8 cellular contexts compared by ENCODE assay signal in the genomic region with DNA sequence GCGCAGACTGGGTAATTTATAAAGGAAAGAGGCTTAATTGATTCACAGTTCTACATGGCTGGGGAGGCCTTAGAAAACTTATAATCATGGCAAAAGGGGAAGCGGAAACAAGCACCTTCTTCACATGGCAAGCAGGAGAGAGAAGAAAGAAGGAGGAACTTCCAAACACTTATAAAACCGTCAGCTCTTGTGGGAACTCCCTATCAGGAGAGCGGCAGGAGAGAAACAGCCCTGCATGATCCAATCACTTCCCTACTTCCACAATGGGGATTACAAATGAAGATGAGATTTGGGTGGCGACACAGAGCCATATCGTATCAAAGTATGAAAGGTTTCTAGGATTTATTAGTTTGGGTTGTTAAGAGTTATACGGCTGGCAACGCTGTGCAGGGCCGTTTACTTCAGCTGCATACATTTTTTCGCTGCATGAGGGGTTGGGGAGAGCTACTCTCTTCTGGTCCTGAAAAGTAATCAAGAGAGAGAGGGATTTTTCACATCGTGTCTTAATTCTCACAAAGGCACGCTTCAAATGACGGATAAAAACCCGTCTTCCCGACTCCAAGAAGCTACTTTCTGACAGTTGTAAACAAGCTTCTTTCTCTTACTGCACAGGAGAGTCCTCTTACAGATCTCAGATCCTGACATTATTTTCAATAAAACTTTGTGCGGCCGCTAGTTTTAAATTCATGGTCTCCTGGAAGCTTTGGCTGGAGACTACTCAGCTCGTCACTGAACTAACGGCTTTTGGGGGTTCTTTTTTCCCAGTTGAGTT. TPM values are rescaled to one million over a fixed set of nuclear protein-coding genes. Genes with fewer than 3 reads are reported as not detected.
DNase-seq lines count a peak whose midpoint lies in the region; ATAC-seq, FAIRE-seq and TF ChIP-seq lines count a peak whose summit lies in the region.

No MANE protein-coding gene starts in this region.

- peak overlapping the region; percentile 97 for H3K9ac ChIP-seq in astrocyte (ENCODE audit: low read length)

- no peak for TF ChIP-seq POLR2A in NB4 (IDR thresholded peaks at IDR 0.05; ENCODE audit: extremely low read depth, insufficient read length)

- no peaks in the 10 kb centered on the region for H4K20me1 ChIP-seq in astrocyte (ENCODE audit: insufficient read depth, low read length)

- peak overlapping the region; percentile 92 for H3K4me3 Mint-ChIP-seq in activated CD4-positive, alpha-beta T cell treated with anti-CD3 and anti-CD28 coated beads for 36 hours
- peak overlapping the region; percentile 96 for H3K4me3 Mint-ChIP-seq in astrocyte (ENCODE audit: unreplicated experiment)

- no peak overlapping the region; the same call in 1 of the 2 replicates for H3K27ac ChIP-seq in HEK293 (ENCODE audit: extremely low read depth, low read depth, low read length)
- H3K27ac ChIP-seq in astrocyte (ENCODE audit: low read depth, low read length) = peak overlapping the region; percentile 92
- H3K27ac ChIP-seq in iPS DF 6.9 (ENCODE audit: low read length) = no peak overlapping the region

- no peak for FAIRE-seq in astrocyte (lab: Jason Lieb, UNC)

- H2AFZ ChIP-seq in astrocyte (ENCODE audit: low read depth, low read length) = peak overlapping the region; percentile 97

- intact Hi-C loops in activated CD4-positive, alpha-beta T cell treated with anti-CD3 and anti-CD28 coated beads for 36 hours (cut with DNase I, micrococcal nuclease) = loop anchor here (1.0 to 10.0 kb wide), 10 partner anchors 58 to 1789 kb away; partner anchors contain the start of genes CFAP69 (in 2 of the 2), CLDN12 (in 2 of the 2), AKAP9 (in 1 of the 2) and CDK14 (in 1 of the 2)
- intact Hi-C loops in sciatic nerve (cut with DNase I) = no loop called here

- no peaks in the 10 kb centered on the region for H3K9me3 ChIP-seq in HEK293 (ENCODE audit: control insufficient read depth, insufficient read depth, low read depth, low read length)
- H3K9me3 ChIP-seq in astrocyte (ENCODE audit: insufficient read depth, low read depth, low read length) = no peaks in the 10 kb centered on the region
- H3K9me3 ChIP-seq in iPS DF 6.9 (ENCODE audit: control insufficient read depth, insufficient read depth, low read length) = no peaks in the 10 kb centered on the region

- ATAC-seq in activated CD4-positive, alpha-beta T cell treated with anti-CD3 and anti-CD28 coated beads for 36 hours = peak; percentile 19
- ATAC-seq in sciatic nerve = peak; percentile 62

- no CpG with 5 or more reads among the region's 19 CpGs for WGBS in iPS DF 6.9 (ENCODE audit: insufficient coverage, insufficient read length)

- peak overlapping the region; percentile 96 for H3K4me2 ChIP-seq in astrocyte (ENCODE audit: low read length)

- POLR2A ChIA-PET in activated CD4-positive, alpha-beta T cell treated with anti-CD3 and anti-CD28 coated beads for 36 hours (lab: Charles Lee) = no interaction called here
- POLR2A ChIA-PET in HEK293 (lab: Yijun Ruan, JAX) = interaction anchor here (0.7 to 1.8 kb wide), 3 partner anchors 9 to 134 kb away, joined by 3 to 7 read pairs (median 4); partner anchors contain the start of gene STEAP2

- peaks cover 40% of the 10 kb centered on the region for H3K79me2 ChIP-seq in astrocyte (ENCODE audit: insufficient read depth, low read length)

- H3K27me3 Mint-ChIP-seq in activated CD4-positive, alpha-beta T cell treated with anti-CD3 and anti-CD28 coated beads for 36 hours = no peaks in the 10 kb centered on the region
- no peaks in the 10 kb centered on the region for H3K27me3 Mint-ChIP-seq in astrocyte (ENCODE audit: low read depth, unreplicated experiment)

- H3K9me3 Mint-ChIP-seq in activated CD4-positive, alpha-beta T cell treated with anti-CD3 and anti-CD28 coated beads for 36 hours (ENCODE audit: low read depth) = peaks cover 2% of the 10 kb centered on the region
- peaks cover 1% of the 10 kb centered on the region for H3K9me3 Mint-ChIP-seq in astrocyte (ENCODE audit: unreplicated experiment)

- H3K4me1 ChIP-seq in HEK293 (ENCODE audit: control insufficient read depth, insufficient read depth, low read length) (no peaks in the 10 kb centered on the region), astrocyte (ENCODE audit: insufficient read depth, low read length) (no peaks in the 10 kb centered on the region), iPS DF 6.9 (ENCODE audit: control insufficient read depth, insufficient read depth, low read length) (no peaks in the 10 kb centered on the region)

- DNase-seq in activated CD4-positive, alpha-beta T cell treated with anti-CD3 and anti-CD28 coated beads for 36 hours = peak; percentile 17
- no peak for DNase-seq in activated CD4-positive, alpha-beta T cell treated with anti-CD3 and anti-CD28 coated beads for 48 hours
- DNase-seq in NB4 (ENCODE audit: low read depth) (peak; percentile 54), astrocyte (ENCODE audit: low read depth) (peak; percentile 61), iPS DF 6.9 (ENCODE audit: low read depth, low spot score) (no peak), sciatic nerve (ENCODE audit: low spot score) (no peak), retina (no peak)

- peaks cover 24% of the 10 kb centered on the region for H3K36me3 Mint-ChIP-seq in activated CD4-positive, alpha-beta T cell treated with anti-CD3 and anti-CD28 coated beads for 36 hours (ENCODE audit: low read depth)
- H3K36me3 Mint-ChIP-seq in astrocyte (ENCODE audit: low read depth, unreplicated experiment) = no peaks in the 10 kb centered on the region

- H3K4me3 ChIP-seq in HEK293 (ENCODE audit: low read depth, low read length) (peak overlapping the region; percentile 90), NB4 (ENCODE audit: low read depth, low read length) (peak overlapping the region; percentile 97), astrocyte (ENCODE audit: insufficient read depth, low read depth, low read length) (peak overlapping the region; percentile 98), iPS DF 6.9 (ENCODE audit: low read length) (peak overlapping the region; percentile 83; the same call in 1 of the 2 replicates)

- H3K36me3 ChIP-seq in HEK293 (ENCODE audit: control insufficient read depth in 2 of 2, insufficient read depth in 1 of 2, low read length in 2 of 2) (no peaks in the 10 kb centered on the region), astrocyte (ENCODE audit: insufficient read depth, low read length) (no peaks in the 10 kb centered on the region), iPS DF 6.9 (ENCODE audit: control insufficient read depth, insufficient read depth, low read length) (no peaks in the 10 kb centered on the region)

- H3K4me1 Mint-ChIP-seq in activated CD4-positive, alpha-beta T cell treated with anti-CD3 and anti-CD28 coated beads for 36 hours = peaks cover 34% of the 10 kb centered on the region
- no peaks in the 10 kb centered on the region for H3K4me1 Mint-ChIP-seq in astrocyte (ENCODE audit: low read depth, unreplicated experiment)

- peak overlapping the region; percentile 94 for H3K27ac Mint-ChIP-seq in activated CD4-positive, alpha-beta T cell treated with anti-CD3 and anti-CD28 coated beads for 36 hours
- peak overlapping the region; percentile 98 for H3K27ac Mint-ChIP-seq in astrocyte (ENCODE audit: unreplicated experiment)

- TF ChIP-seq CTCF in HEK293 (tag by site-specific recombination; IDR thresholded peaks at IDR 0.05) = no peak
- TF ChIP-seq CTCF in NB4 (IDR thresholded peaks at IDR 0.05; ENCODE audit: low read depth, low read length) = no peak
- no peak for TF ChIP-seq CTCF in astrocyte (IDR thresholded peaks at IDR 0.05; ENCODE audit: insufficient read depth, low read depth, low read length)

- H3K27me3 ChIP-seq in astrocyte (ENCODE audit: insufficient read depth, low read length) (no peaks in the 10 kb centered on the region), iPS DF 6.9 (ENCODE audit: control insufficient read depth, insufficient read depth, low read length) (no peaks in the 10 kb centered on the region)

- CTCF ChIA-PET in activated CD4-positive, alpha-beta T cell treated with anti-CD3 and anti-CD28 coated beads for 36 hours (lab: Charles Lee) = interaction anchor here (0.5 to 2.2 kb wide), 10 partner anchors 9 to 1479 kb away, joined by 3 to 6 read pairs (median 4); no protein-coding TSS in a partner anchor
- CTCF ChIA-PET in HEK293 (lab: Yijun Ruan, JAX) = interaction anchor here (0.5 to 1.3 kb wide), 6 partner anchors 9 to 283 kb away, joined by 3 to 5 read pairs (median 3); no protein-coding TSS in a partner anchor

TF ChIP-seq in HEK293, 187 proteins besides CTCF, POLR2A, EP300 and RAD21:
- peak; percentile 38; the same call in 1 of the 2 replicates for TF ChIP-seq ZBTB20 (tag by site-specific recombination; IDR thresholded peaks at IDR 0.05)
- TF ChIP-seq ZNF335 (tag by site-specific recombination; conservative IDR thresholded peaks at IDR 0.05) = peak; percentile 43; the same call in 1 of the 2 replicates
- TF ChIP-seq ZFHX2 (tag by site-specific recombination; conservative IDR thresholded peaks at IDR 0.05) = no peak

RNA-seq across cellular contexts. Expression of gene GTPBP10, which starts 0.8 kb away (rescaled TPM):
- total RNA-seq in activated CD4-positive, alpha-beta T cell treated with anti-CD3 and anti-CD28 coated beads for 36 hours = 10 to 100 TPM; 40.8 to 42.5 TPM
- total RNA-seq in astrocyte = 18.9 and 24.0 TPM in 2 replicates
- total RNA-seq in sciatic nerve = 35.4 TPM

RNA-seq across cellular contexts. Expression of gene FAM237B, which starts 24.6 kb away (rescaled TPM):
- not detected for total RNA-seq in activated CD4-positive, alpha-beta T cell treated with anti-CD3 and anti-CD28 coated beads for 36 hours
- total RNA-seq in astrocyte (not detected in 2 replicates), sciatic nerve (not detected)

RNA-seq across cellular contexts. Expression of gene CLDN12, which starts 57.5 kb away (rescaled TPM):
- total RNA-seq in activated CD4-positive, alpha-beta T cell treated with anti-CD3 and anti-CD28 coated beads for 36 hours = 1 to 10 TPM; 5.4 to 5.8 TPM
- total RNA-seq in astrocyte (37.9 and 42.8 TPM in 2 replicates), sciatic nerve (29.1 TPM)

Comparison
In these comparisons a context has a peak if more than half of its experiments do, and no peak if none do; other contexts are left out.
1. DNase-seq: peak in activated CD4-positive, alpha-beta T cell treated with anti-CD3 and anti-CD28 coated beads for 36 hours (single experiment), NB4 (single experiment) and astrocyte (single experiment); none in activated CD4-positive, alpha-beta T cell treated with anti-CD3 and anti-CD28 coated beads for 48 hours (single experiment), iPS DF 6.9 (single experiment), sciatic nerve (single experiment) and retina (single experiment).
2. Peak in every context shown above with its lines, with median percentiles within 50 percentile points of each other: H3K4me3 ChIP-seq.